In the genomic region with DNA sequence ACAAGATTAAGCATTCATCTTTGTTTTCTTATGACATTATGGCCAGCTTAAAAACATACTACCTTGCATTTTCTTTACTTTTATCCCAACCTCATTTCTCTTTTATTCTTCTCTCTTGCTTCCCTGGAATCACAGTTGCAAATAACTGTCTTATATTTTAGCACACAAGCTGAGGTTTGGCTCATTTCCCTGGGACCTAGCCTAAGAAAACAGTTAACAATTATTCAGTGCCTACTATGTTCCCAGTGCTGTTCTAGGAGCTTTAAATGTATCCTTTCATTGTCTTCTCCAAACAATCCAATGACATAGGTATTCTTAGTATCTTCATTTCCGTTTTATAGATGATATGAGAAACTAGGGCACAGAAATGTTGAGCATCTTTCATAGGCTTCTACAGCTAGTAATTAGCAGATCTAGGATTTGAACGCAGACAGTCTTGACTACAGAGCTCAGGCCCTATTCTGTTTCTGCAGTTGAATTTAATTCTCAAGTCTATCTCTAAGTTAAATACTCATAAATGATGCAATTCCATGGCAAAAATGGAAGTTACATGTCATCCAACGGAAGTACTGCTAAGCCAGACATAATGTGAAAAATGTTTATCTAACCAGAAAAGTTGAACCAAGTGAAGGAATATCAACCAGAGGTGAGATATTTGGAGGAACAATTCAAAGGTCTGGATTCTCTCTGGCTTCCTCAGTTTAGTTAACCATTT, we compare ENCODE assay signal across 17 cellular contexts.
"Had no signal": no experiment of that assay in that cellular context is flagged by ENCODE, and none has a peak within 500 bp of the region (broad histone marks: within the 10 kb centered on the region; RNA-seq: fewer than 3 reads in every experiment).

No MANE protein-coding gene starts in this region.

- DNase-seq: activated CD4-positive, alpha-beta memory T cell treated with anti-CD3 and anti-CD28 coated beads for 36 hours; activated gamma-delta T cell; activated naive CD8-positive, alpha-beta T cell treated with anti-CD3 and anti-CD28 coated beads, Interleukin-2, amount 10 ng/mL, durations not matched to agents 7 days and 5 days; activated T-cell treated with anti-CD3 and anti-CD28 coated beads, Interleukin-2, amount 50 U/mL, for 4 hours; glutamatergic neuron; left cardiac atrium; naive thymus-derived CD4-positive, alpha-beta T cell; posterior cingulate gyrus; T-helper 2 cell; thyroid gland had no signal

- H3K36me3 ChIP-seq: ascending aorta, right atrium auricular region, thyroid gland had no signal

- H3K4me3 ChIP-seq: ascending aorta, lung, right atrium auricular region, smooth muscle cell, thyroid gland had no signal

- ATAC-seq: activated CD4-positive, CD25-positive, alpha-beta regulatory T cell treated with anti-CD3 and anti-CD28 coated beads, Interleukin-2, amount 50 U/mL, for 24 hours; activated T-cell treated with anti-CD3 and anti-CD28 coated beads, Interleukin-2, amount 50 U/mL, for 4 hours; left cardiac atrium; naive thymus-derived CD4-positive, alpha-beta T cell; SK-N-SH treated with all-trans-retinoic acid at 6 μM for 48 hours; stimulated activated effector memory CD8-positive, alpha-beta T cell treated with anti-CD3 and anti-CD28 coated beads, Interleukin-12 subunit alpha, Interleukin-12 subunit beta, amount 100 ng/mL, for 72 hours had no signal

- H3K27me3 ChIP-seq: ascending aorta, right atrium auricular region, thyroid gland had no signal

- H3K27ac ChIP-seq: ascending aorta, right atrium auricular region, thyroid gland had no signal

- H3K9me3 ChIP-seq: ascending aorta, right atrium auricular region, thyroid gland had no signal
